In the genomic region with DNA sequence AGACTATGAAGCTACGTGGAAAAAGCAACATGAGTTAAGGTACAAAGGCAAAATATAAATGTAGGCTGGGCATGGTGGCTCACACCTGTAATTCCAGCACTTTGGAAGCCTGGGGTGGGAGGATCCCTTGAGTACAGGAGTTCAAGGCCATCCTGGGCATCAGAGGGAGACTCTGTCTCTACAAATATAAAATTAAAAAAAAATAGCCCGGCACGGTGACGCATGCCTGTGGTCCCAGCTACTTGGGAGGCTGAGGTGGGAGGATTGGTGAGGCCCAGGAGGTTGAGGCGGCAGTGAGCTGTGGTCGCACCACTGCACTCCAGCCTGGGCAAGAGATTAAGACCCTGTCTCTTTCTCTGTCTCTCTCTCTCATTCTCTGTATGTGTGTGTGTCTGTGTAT, we compare ENCODE assay signal across 24 cellular contexts. TPM values are rescaled to one million over a fixed set of nuclear protein-coding genes. Genes with fewer than 3 reads are reported as not detected.
DNase-seq lines count a peak whose midpoint lies in the region; ATAC-seq lines count a peak whose summit lies in the region.
"Had no signal": no experiment of that assay in that cellular context is flagged by ENCODE, and none has a peak within 500 bp of the region (broad histone marks: within the 10 kb centered on the region; RNA-seq: fewer than 3 reads in every experiment).

No MANE protein-coding gene starts in this region.

- H3K27ac Mint-ChIP-seq in activated CD4-positive, alpha-beta T cell treated with anti-CD3 and anti-CD28 coated beads for 36 hours = peak overlapping the region; percentile 63
- no peak overlapping the region for H3K27ac Mint-ChIP-seq in activated CD4-positive, alpha-beta T cell treated with anti-CD3 and anti-CD28 coated beads, Interleukin-2, amount 10 ng/mL, durations not matched to agents 24 days and 14 days
- peak overlapping the region; percentile 90 to 92 for H3K27ac Mint-ChIP-seq in T-cell
- H3K27ac Mint-ChIP-seq in natural killer cell treated with Interleukin-12 subunit alpha and Interleukin-12 subunit beta and Interleukin-15 and Interleukin-18, amount 100 ng/mL, for 72 hours = peak overlapping the region; percentile 95 to 97
- H3K27ac Mint-ChIP-seq in activated T-helper 17 cell treated with anti-CD3 and anti-CD28 coated beads, Interleukin-2, amount 50 U/mL, for 72 hours = no peak overlapping the region
- H3K27ac Mint-ChIP-seq: neural progenitor cell had no signal

- intact Hi-C loops in activated CD4-positive, alpha-beta T cell treated with anti-CD3 and anti-CD28 coated beads for 36 hours (cut with DNase I, micrococcal nuclease) = loop anchor here (2.0 to 10.0 kb wide), 7 partner anchors 13 to 815 kb away; partner anchors contain the start of genes MPHOSPH9 (in 1 of the 2), MTRFR (in 1 of the 2), RILPL2 (in 1 of the 2) and SBNO1 (in 1 of the 2)
- intact Hi-C loops in activated CD4-positive, alpha-beta T cell treated with anti-CD3 and anti-CD28 coated beads, Interleukin-2, amount 10 ng/mL, durations not matched to agents 24 days and 14 days (cut with micrococcal nuclease) = loop anchor here (2.0 to 10.0 kb wide), 3 partner anchors 25 to 335 kb away; partner anchors contain the start of genes MPHOSPH9 and MTRFR

- H3K9me3 Mint-ChIP-seq in activated CD4-positive, alpha-beta T cell treated with anti-CD3 and anti-CD28 coated beads for 36 hours (ENCODE audit: low read depth) = peaks cover 6% of the 10 kb centered on the region
- peaks cover 7% of the 10 kb centered on the region for H3K9me3 Mint-ChIP-seq in activated CD4-positive, alpha-beta T cell treated with anti-CD3 and anti-CD28 coated beads, Interleukin-2, amount 10 ng/mL, durations not matched to agents 24 days and 14 days
- peaks cover 0 to 5% (median 0%) of the 10 kb centered on the region in 3 donors for H3K9me3 Mint-ChIP-seq in T-cell
- H3K9me3 Mint-ChIP-seq in natural killer cell treated with Interleukin-12 subunit alpha and Interleukin-12 subunit beta and Interleukin-15 and Interleukin-18, amount 100 ng/mL, for 72 hours = peaks cover 3% of the 10 kb centered on the region
- H3K9me3 Mint-ChIP-seq in activated T-helper 17 cell treated with anti-CD3 and anti-CD28 coated beads, Interleukin-2, amount 50 U/mL, for 72 hours = peaks cover 4% of the 10 kb centered on the region
- H3K9me3 Mint-ChIP-seq: neural progenitor cell had no signal

- H3K36me3 ChIP-seq in BLaER1 treated with 17β-estradiol and CSF1 and Interleukin-3, amounts not matched to agents 10 nM and 100 nM = no peaks in the 10 kb centered on the region
- H3K36me3 ChIP-seq: esophagus muscularis mucosa, neural progenitor cell, prostate gland, stomach, upper lobe of left lung had no signal

- no peak for DNase-seq in activated CD4-positive, alpha-beta T cell treated with anti-CD3 and anti-CD28 coated beads for 36 hours
- DNase-seq in activated CD4-positive, alpha-beta T cell treated with anti-CD3 and anti-CD28 coated beads, Interleukin-2, amount 10 ng/mL, durations not matched to agents 24 days and 14 days = no peak
- no peak for DNase-seq in T-cell
- no peak for DNase-seq in natural killer cell treated with Interleukin-12 subunit alpha and Interleukin-12 subunit beta and Interleukin-15 and Interleukin-18, amount 100 ng/mL, for 72 hours (ENCODE audit: low spot score)
- DNase-seq in NCI-H2196 treated with DMSO at 0.1 percent for 48 hours (lab: John Stamatoyannopoulos, UW; ENCODE audit: unreplicated experiment) = no peak
- no peak for DNase-seq in mucosa of gallbladder (ENCODE audit: low spot score)
- DNase-seq: activated CD8-positive, alpha-beta memory T cell treated with anti-CD3 and anti-CD28 coated beads, Interleukin-2, amount 50 U/mL, for 4 hours; activated gamma-delta T cell treated with Interleukin-2 at 50 U/mL for 16 hours; effector CD8-positive, alpha-beta T cell; HCEC 1CT; Karpas-422; NCI-H187; NCI-H2227 treated with DMSO at 0.1 percent for 48 hours; NCI-H748 treated with DMSO at 0.1 percent for 48 hours; OCI-M1; SIG-M5; stomach; upper lobe of left lung had no signal

- CTCF ChIA-PET in activated CD4-positive, alpha-beta T cell treated with anti-CD3 and anti-CD28 coated beads for 36 hours (lab: Charles Lee) = interaction anchor here (1.3 to 3.2 kb wide), 3 partner anchors 11 to 28 kb away, joined by 4 to 15 read pairs (median 14); no protein-coding TSS in a partner anchor
- CTCF ChIA-PET in T-cell (lab: Charles Lee) = interaction anchor here in 1 of 2 donors (0.5 kb wide), 1 partner anchor 67 kb away, joined by 4 read pairs; no protein-coding TSS in a partner anchor

- no peak overlapping the region; a peak in 1 of 22 replicates for H3K9ac ChIP-seq in BLaER1 treated with 17β-estradiol and CSF1 and Interleukin-3, amounts not matched to agents 10 nM and 100 nM
- H3K9ac ChIP-seq: neural progenitor cell had no signal

- H3K4me1 ChIP-seq in BLaER1 treated with 17β-estradiol and CSF1 and Interleukin-3, amounts not matched to agents 10 nM and 100 nM = peaks cover 32 to 78% (median 71%) of the 10 kb centered on the region in 10 experiments
- H3K4me1 ChIP-seq: prostate gland had no signal

- peaks cover 5% of the 10 kb centered on the region for H3K36me3 Mint-ChIP-seq in activated CD4-positive, alpha-beta T cell treated with anti-CD3 and anti-CD28 coated beads for 36 hours (ENCODE audit: low read depth)
- peaks cover 7% of the 10 kb centered on the region for H3K36me3 Mint-ChIP-seq in activated CD4-positive, alpha-beta T cell treated with anti-CD3 and anti-CD28 coated beads, Interleukin-2, amount 10 ng/mL, durations not matched to agents 24 days and 14 days (ENCODE audit: low read depth)
- no peaks in the 10 kb centered on the region for H3K36me3 Mint-ChIP-seq in T-cell
- H3K36me3 Mint-ChIP-seq in natural killer cell treated with Interleukin-12 subunit alpha and Interleukin-12 subunit beta and Interleukin-15 and Interleukin-18, amount 100 ng/mL, for 72 hours = peaks cover 5% of the 10 kb centered on the region
- H3K36me3 Mint-ChIP-seq in activated T-helper 17 cell treated with anti-CD3 and anti-CD28 coated beads, Interleukin-2, amount 50 U/mL, for 72 hours (ENCODE audit: low read depth) = peaks cover 18% of the 10 kb centered on the region
- H3K36me3 Mint-ChIP-seq: neural progenitor cell had no signal

- H3K27me3 Mint-ChIP-seq in activated CD4-positive, alpha-beta T cell treated with anti-CD3 and anti-CD28 coated beads for 36 hours = peaks cover 10% of the 10 kb centered on the region
- H3K27me3 Mint-ChIP-seq in activated CD4-positive, alpha-beta T cell treated with anti-CD3 and anti-CD28 coated beads, Interleukin-2, amount 10 ng/mL, durations not matched to agents 24 days and 14 days = peaks cover 15% of the 10 kb centered on the region
- H3K27me3 Mint-ChIP-seq in T-cell = no peaks in the 10 kb centered on the region
- no peaks in the 10 kb centered on the region for H3K27me3 Mint-ChIP-seq in natural killer cell treated with Interleukin-12 subunit alpha and Interleukin-12 subunit beta and Interleukin-15 and Interleukin-18, amount 100 ng/mL, for 72 hours
- no peaks in the 10 kb centered on the region for H3K27me3 Mint-ChIP-seq in activated T-helper 17 cell treated with anti-CD3 and anti-CD28 coated beads, Interleukin-2, amount 50 U/mL, for 72 hours

- no peak for ATAC-seq in activated CD4-positive, alpha-beta T cell treated with anti-CD3 and anti-CD28 coated beads for 36 hours
- ATAC-seq in T-cell (replicated peaks in 1 of 4) = no peak
- no peak for ATAC-seq in natural killer cell treated with Interleukin-12 subunit alpha and Interleukin-12 subunit beta and Interleukin-15 and Interleukin-18, amount 100 ng/mL, for 72 hours
- no peak for ATAC-seq in activated T-helper 17 cell treated with anti-CD3 and anti-CD28 coated beads, Interleukin-2, amount 50 U/mL, for 72 hours (replicated peaks)

- POLR2A ChIA-PET in activated CD4-positive, alpha-beta T cell treated with anti-CD3 and anti-CD28 coated beads for 36 hours (lab: Charles Lee) = interaction anchor here (0.7 kb wide), 1 partner anchor 75 kb away, joined by 3 read pairs; no protein-coding TSS in a partner anchor
- POLR2A ChIA-PET in T-cell (lab: Charles Lee) = interaction anchor here in 1 of 2 donors (0.6 to 1.3 kb wide), 3 partner anchors 10 to 17 kb away, joined by 3 to 6 read pairs (median 4); no protein-coding TSS in a partner anchor

- H3K27me3 ChIP-seq in BLaER1 treated with 17β-estradiol and CSF1 and Interleukin-3, amounts not matched to agents 10 nM and 100 nM = no peaks in the 10 kb centered on the region
- H3K27me3 ChIP-seq: stomach, upper lobe of left lung had no signal

- H3K4me2 ChIP-seq in BLaER1 treated with 17β-estradiol and CSF1 and Interleukin-3, amounts not matched to agents 10 nM and 100 nM = peak overlapping the region in 9 of 11 experiments; percentile 66 to 98 (median 82); a peak in 15 of 22 replicates
- H3K4me2 ChIP-seq: neural progenitor cell had no signal

- peaks cover 60% of the 10 kb centered on the region for H3K4me1 Mint-ChIP-seq in activated CD4-positive, alpha-beta T cell treated with anti-CD3 and anti-CD28 coated beads for 36 hours
- H3K4me1 Mint-ChIP-seq in activated CD4-positive, alpha-beta T cell treated with anti-CD3 and anti-CD28 coated beads, Interleukin-2, amount 10 ng/mL, durations not matched to agents 24 days and 14 days = peaks cover 66% of the 10 kb centered on the region
- H3K4me1 Mint-ChIP-seq in T-cell = peaks cover 63 to 73% (median 64%) of the 10 kb centered on the region in 3 donors
- H3K4me1 Mint-ChIP-seq in natural killer cell treated with Interleukin-12 subunit alpha and Interleukin-12 subunit beta and Interleukin-15 and Interleukin-18, amount 100 ng/mL, for 72 hours (ENCODE audit: low read depth in 2 of 2) = peaks cover 62 to 64% of the 10 kb centered on the region in 2 donors
- H3K4me1 Mint-ChIP-seq in activated T-helper 17 cell treated with anti-CD3 and anti-CD28 coated beads, Interleukin-2, amount 50 U/mL, for 72 hours = peaks cover 34% of the 10 kb centered on the region

- H3K4me3 ChIP-seq in BLaER1 treated with 17β-estradiol and CSF1 and Interleukin-3, amounts not matched to agents 10 nM and 100 nM = no peak overlapping the region
- H3K4me3 ChIP-seq: esophagus muscularis mucosa, neural progenitor cell, prostate gland, skin epidermis, stomach, upper lobe of left lung had no signal

- peaks cover 0 to 2% (median 0%) of the 10 kb centered on the region in 11 experiments; a peak in 4 of 22 replicates for H4K20me1 ChIP-seq in BLaER1 treated with 17β-estradiol and CSF1 and Interleukin-3, amounts not matched to agents 10 nM and 100 nM

- no peaks in the 10 kb centered on the region for H3K9me3 ChIP-seq in BLaER1 treated with 17β-estradiol and CSF1 and Interleukin-3, amounts not matched to agents 10 nM and 100 nM (replicated peaks in 1 of 11)
- H3K9me3 ChIP-seq: esophagus muscularis mucosa, prostate gland, stomach, upper lobe of left lung had no signal

- H3K27ac ChIP-seq in BLaER1 treated with 17β-estradiol and CSF1 and Interleukin-3, amounts not matched to agents 10 nM and 100 nM = peak overlapping the region in 7 of 11 experiments; percentile 35 to 94 (median 62); a peak in 8 of 22 replicates
- H3K27ac ChIP-seq: esophagus muscularis mucosa, neural progenitor cell, prostate gland had no signal

- H3K4me3 Mint-ChIP-seq in activated CD4-positive, alpha-beta T cell treated with anti-CD3 and anti-CD28 coated beads for 36 hours = no peak overlapping the region
- no peak overlapping the region for H3K4me3 Mint-ChIP-seq in activated CD4-positive, alpha-beta T cell treated with anti-CD3 and anti-CD28 coated beads, Interleukin-2, amount 10 ng/mL, durations not matched to agents 24 days and 14 days
- H3K4me3 Mint-ChIP-seq in T-cell = peak overlapping the region in 1 of 3 donors; percentile 17
- H3K4me3 Mint-ChIP-seq in natural killer cell treated with Interleukin-12 subunit alpha and Interleukin-12 subunit beta and Interleukin-15 and Interleukin-18, amount 100 ng/mL, for 72 hours = peak overlapping the region; percentile 91
- H3K4me3 Mint-ChIP-seq in activated T-helper 17 cell treated with anti-CD3 and anti-CD28 coated beads, Interleukin-2, amount 50 U/mL, for 72 hours = no peak overlapping the region
- H3K4me3 Mint-ChIP-seq: neural progenitor cell had no signal

RNA-seq across cellular contexts. Expression of gene VPS37B, which starts 4.0 kb away (rescaled TPM):
- total RNA-seq in activated CD4-positive, alpha-beta T cell treated with anti-CD3 and anti-CD28 coated beads for 36 hours = 10 to 100 TPM in 1 of 2 experiments, 1 to 10 TPM in 1; 9.4 to 11.4 TPM
- 9.2 and 9.5 TPM in 2 replicates for total RNA-seq in activated CD4-positive, alpha-beta T cell treated with anti-CD3 and anti-CD28 coated beads, Interleukin-2, amount 10 ng/mL, durations not matched to agents 24 days and 14 days
- total RNA-seq in T-cell (10 to 100 TPM; 25.9 to 85.8 (median 34.6) TPM), mucosa of gallbladder (45.8 TPM)
- 10 to 100 TPM; 42.6 to 46.9 TPM for total RNA-seq in natural killer cell treated with Interleukin-12 subunit alpha and Interleukin-12 subunit beta and Interleukin-15 and Interleukin-18, amount 100 ng/mL, for 72 hours
- 10 to 100 TPM; 10.5 to 17.0 TPM for total RNA-seq in activated T-helper 17 cell treated with anti-CD3 and anti-CD28 coated beads, Interleukin-2, amount 50 U/mL, for 72 hours

Comparison
In these comparisons a context has a peak if more than half of its experiments do, and no peak if none do; other contexts are left out.
1. H3K27ac Mint-ChIP-seq: peak in activated CD4-positive, alpha-beta T cell treated with anti-CD3 and anti-CD28 coated beads for 36 hours (single experiment), T-cell (2 of 2) and natural killer cell treated with Interleukin-12 subunit alpha and Interleukin-12 subunit beta and Interleukin-15 and Interleukin-18, amount 100 ng/mL, for 72 hours (2 of 2); none in activated CD4-positive, alpha-beta T cell treated with anti-CD3 and anti-CD28 coated beads, Interleukin-2, amount 10 ng/mL, durations not matched to agents 24 days and 14 days (single experiment) and activated T-helper 17 cell treated with anti-CD3 and anti-CD28 coated beads, Interleukin-2, amount 50 U/mL, for 72 hours (single experiment).